1 cellular context compared by ENCODE assay signal in genomic region chr6:122471107-122472021, GRCh38.
TF ChIP-seq lines count a peak whose summit lies in the region.

SERINC1 (minus strand) TSS chr6:122471807; CDS start chr6:122471737, 70 bp downstream.

TF ChIP-seq in HepG2, 621 proteins besides CTCF, POLR2A, EP300 and RAD21 (continued from another document and continues in another):
- TF ChIP-seq PLRG1 (conservative IDR thresholded peaks at IDR 0.05) = no peak
- TF ChIP-seq ZNF746 (CRISPR knock-in tag; IDR thresholded peaks at IDR 0.05) = no peak; the same call in 1 of the 2 replicates
- peak; percentile 77 for TF ChIP-seq SRSF1 (optimal IDR thresholded peaks at IDR 0.05; ENCODE audit: low read depth, low read length)
- peak; percentile 84; the same call in 1 of the 2 replicates for TF ChIP-seq ZNF280B (CRISPR knock-in tag; IDR thresholded peaks at IDR 0.05; ENCODE audit: borderline replicate concordance)
- TF ChIP-seq SOX5 (CRISPR knock-in tag; IDR thresholded peaks at IDR 0.05; ENCODE audit: borderline replicate concordance) = 0 out of 2 replicates have a peak, but pooled peaks have one; percentile 45
- peak; percentile 22; the same call in 1 of the 2 replicates for TF ChIP-seq ZNF644 (CRISPR knock-in tag; IDR thresholded peaks at IDR 0.05; ENCODE audit: low read depth)
- TF ChIP-seq SIN3B (IDR thresholded peaks at IDR 0.05; ENCODE audit: low read length) = no peak
- peak; percentile 54; the same call in 1 of the 2 replicates for TF ChIP-seq TP53 (CRISPR knock-in tag; conservative IDR thresholded peaks at IDR 0.05)
- peak; percentile 21; the same call in 1 of the 2 replicates for TF ChIP-seq ZNF724P (CRISPR knock-in tag; IDR thresholded peaks at IDR 0.05; ENCODE audit: borderline replicate concordance)
- peak; percentile 54 for TF ChIP-seq GZF1 (CRISPR knock-in tag; IDR thresholded peaks at IDR 0.05)
- TF ChIP-seq, protein P1, sequence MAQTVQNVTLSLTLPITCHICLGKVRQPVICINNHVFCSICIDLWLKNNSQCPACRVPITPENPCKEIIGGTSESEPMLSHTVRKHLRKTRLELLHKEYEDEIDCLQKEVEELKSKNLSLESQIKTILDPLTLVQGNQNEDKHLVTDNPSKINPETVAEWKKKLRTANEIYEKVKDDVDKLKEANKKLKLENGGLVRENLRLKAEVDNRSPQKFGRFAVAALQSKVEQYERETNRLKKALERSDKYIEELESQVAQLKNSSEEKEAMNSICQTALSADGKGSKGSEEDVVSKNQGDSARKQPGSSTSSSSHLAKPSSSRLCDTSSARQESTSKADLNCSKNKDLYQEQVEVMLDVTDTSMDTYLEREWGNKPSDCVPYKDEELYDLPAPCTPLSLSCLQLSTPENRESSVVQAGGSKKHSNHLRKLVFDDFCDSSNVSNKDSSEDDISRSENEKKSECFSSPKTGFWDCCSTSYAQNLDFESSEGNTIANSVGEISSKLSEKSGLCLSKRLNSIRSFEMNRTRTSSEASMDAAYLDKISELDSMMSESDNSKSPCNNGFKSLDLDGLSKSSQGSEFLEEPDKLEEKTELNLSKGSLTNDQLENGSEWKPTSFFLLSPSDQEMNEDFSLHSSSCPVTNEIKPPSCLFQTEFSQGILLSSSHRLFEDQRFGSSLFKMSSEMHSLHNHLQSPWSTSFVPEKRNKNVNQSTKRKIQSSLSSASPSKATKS (CRISPR knock-in tag; IDR thresholded peaks at IDR 0.05) = peak; percentile 81; the same call in 1 of the 2 replicates
- TF ChIP-seq CREM (IDR thresholded peaks at IDR 0.05) = peak; percentile 95
- peak; percentile 20; the same call in 1 of the 2 replicates for TF ChIP-seq CREM (CRISPR knock-in tag; IDR thresholded peaks at IDR 0.05)
- peak; percentile 28; the same call in 1 of the 2 replicates for TF ChIP-seq MYC (CRISPR knock-in tag; IDR thresholded peaks at IDR 0.05; ENCODE audit: borderline replicate concordance)
- peak; percentile 93 for TF ChIP-seq ZNF138 (CRISPR knock-in tag; IDR thresholded peaks at IDR 0.05; ENCODE audit: low read depth)
- no peak for TF ChIP-seq ATRX (CRISPR knock-in tag; IDR thresholded peaks at IDR 0.05; ENCODE audit: borderline replicate concordance)
- TF ChIP-seq ZNF274 (CRISPR knock-in tag; IDR thresholded peaks at IDR 0.05) = peak; percentile 74
- no peak for TF ChIP-seq CHCHD3 (CRISPR knock-in tag; IDR thresholded peaks at IDR 0.05)
- TF ChIP-seq HDAC2 (CRISPR knock-in tag; IDR thresholded peaks at IDR 0.05) = 0 out of 2 replicates have a peak, but pooled peaks have one; percentile 51
- TF ChIP-seq GPN1 (CRISPR knock-in tag; IDR thresholded peaks at IDR 0.05; ENCODE audit: borderline replicate concordance) = no peak
- peak; percentile 93 for TF ChIP-seq KAT7 (CRISPR knock-in tag; IDR thresholded peaks at IDR 0.05; ENCODE audit: borderline replicate concordance)
- TF ChIP-seq NCOA5 (CRISPR knock-in tag; IDR thresholded peaks at IDR 0.05) = no peak
- no peak for TF ChIP-seq TAF15 (IDR thresholded peaks at IDR 0.05; ENCODE audit: low read depth, low read length, poor library complexity, severe bottlenecking)
- TF ChIP-seq TFE3 (CRISPR knock-in tag; IDR thresholded peaks at IDR 0.05) = 0 out of 2 replicates have a peak, but pooled peaks have one; percentile 32
- no peak for TF ChIP-seq HNRNPUL1 (IDR thresholded peaks at IDR 0.05; ENCODE audit: low read depth, low read length)
- no peak for TF ChIP-seq ZBTB44 (CRISPR knock-in tag; IDR thresholded peaks at IDR 0.05)
- TF ChIP-seq ADNP (CRISPR knock-in tag; IDR thresholded peaks at IDR 0.05) = no peak
- TF ChIP-seq NR2F2 (IDR thresholded peaks at IDR 0.05; ENCODE audit: borderline replicate concordance, low read depth) = peak; percentile 56; the same call in 1 of the 2 replicates
- TF ChIP-seq ASH2L (IDR thresholded peaks at IDR 0.05; ENCODE audit: insufficient read length, low read depth, low read length) = peak; percentile 95
- peak; percentile 97 for TF ChIP-seq YEATS2 (CRISPR knock-in tag; IDR thresholded peaks at IDR 0.05; ENCODE audit: borderline replicate concordance)
- TF ChIP-seq ZNF354B (CRISPR knock-in tag; IDR thresholded peaks at IDR 0.05) = peak; percentile 60; the same call in 1 of the 2 replicates
- 0 out of 2 replicates have a peak, but pooled peaks have one; percentile 50 for TF ChIP-seq SMAD9 (CRISPR knock-in tag; IDR thresholded peaks at IDR 0.05)
- no peak for TF ChIP-seq RAD51 (IDR thresholded peaks at IDR 0.05; ENCODE audit: borderline replicate concordance)
- TF ChIP-seq ELF1 (CRISPR knock-in tag; IDR thresholded peaks at IDR 0.05) = peak; percentile 88
- peak; percentile 2; the same call in 1 of the 2 replicates for TF ChIP-seq IRF9 (CRISPR knock-in tag; IDR thresholded peaks at IDR 0.05; ENCODE audit: borderline replicate concordance)
- TF ChIP-seq ZNF431 (CRISPR knock-in tag; IDR thresholded peaks at IDR 0.05; ENCODE audit: borderline replicate concordance, low read depth) = no peak; the same call in 1 of the 2 replicates
- peak; percentile 96 for TF ChIP-seq ZNF468 (CRISPR knock-in tag; IDR thresholded peaks at IDR 0.05)
- peak; percentile 4; the same call in 1 of the 2 replicates for TF ChIP-seq ZNF441 (CRISPR knock-in tag; IDR thresholded peaks at IDR 0.05; ENCODE audit: borderline replicate concordance)
- TF ChIP-seq ZNF768 (CRISPR knock-in tag; IDR thresholded peaks at IDR 0.05) = peak; percentile 28; the same call in 1 of the 2 replicates
- no peak for TF ChIP-seq CENPX (CRISPR knock-in tag; IDR thresholded peaks at IDR 0.05)
- TF ChIP-seq ZFP37 (CRISPR knock-in tag; IDR thresholded peaks at IDR 0.05; ENCODE audit: borderline replicate concordance) = no peak
- TF ChIP-seq, protein P2, sequence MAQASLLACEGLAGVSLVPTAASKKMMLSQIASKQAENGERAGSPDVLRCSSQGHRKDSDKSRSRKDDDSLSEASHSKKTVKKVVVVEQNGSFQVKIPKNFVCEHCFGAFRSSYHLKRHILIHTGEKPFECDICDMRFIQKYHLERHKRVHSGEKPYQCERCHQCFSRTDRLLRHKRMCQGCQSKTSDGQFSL (CRISPR knock-in tag; IDR thresholded peaks at IDR 0.05) = no peak; the same call in 1 of the 2 replicates
- peak; percentile 78; the same call in 1 of the 2 replicates for TF ChIP-seq MTA1 (CRISPR knock-in tag; IDR thresholded peaks at IDR 0.05; ENCODE audit: borderline replicate concordance)
- TF ChIP-seq, protein P3, sequence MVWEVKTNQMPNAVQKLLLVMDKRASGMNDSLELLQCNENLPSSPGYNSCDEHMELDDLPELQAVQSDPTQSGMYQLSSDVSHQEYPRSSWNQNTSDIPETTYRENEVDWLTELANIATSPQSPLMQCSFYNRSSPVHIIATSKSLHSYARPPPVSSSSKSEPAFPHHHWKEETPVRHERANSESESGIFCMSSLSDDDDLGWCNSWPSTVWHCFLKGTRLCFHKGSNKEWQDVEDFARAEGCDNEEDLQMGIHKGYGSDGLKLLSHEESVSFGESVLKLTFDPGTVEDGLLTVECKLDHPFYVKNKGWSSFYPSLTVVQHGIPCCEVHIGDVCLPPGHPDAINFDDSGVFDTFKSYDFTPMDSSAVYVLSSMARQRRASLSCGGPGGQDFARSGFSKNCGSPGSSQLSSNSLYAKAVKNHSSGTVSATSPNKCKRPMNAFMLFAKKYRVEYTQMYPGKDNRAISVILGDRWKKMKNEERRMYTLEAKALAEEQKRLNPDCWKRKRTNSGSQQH (CRISPR knock-in tag; IDR thresholded peaks at IDR 0.05; ENCODE audit: low read depth) = no peak; the same call in 1 of the 2 replicates
- peak; percentile 30; the same call in 1 of the 2 replicates for TF ChIP-seq RXRB (CRISPR knock-in tag; IDR thresholded peaks at IDR 0.05; ENCODE audit: borderline replicate concordance)
- TF ChIP-seq ZBTB3 (CRISPR knock-in tag; IDR thresholded peaks at IDR 0.05; ENCODE audit: borderline replicate concordance, low read depth) = no peak
- peak; percentile 94 for TF ChIP-seq ZSCAN31 (CRISPR knock-in tag; IDR thresholded peaks at IDR 0.05; ENCODE audit: low read depth)
- 0 out of 2 replicates have a peak, but pooled peaks have one; percentile 68 for TF ChIP-seq ZNF232 (CRISPR knock-in tag; IDR thresholded peaks at IDR 0.05; ENCODE audit: borderline replicate concordance)
- peak; percentile 87; the same call in 1 of the 2 replicates for TF ChIP-seq KLF13 (CRISPR knock-in tag; IDR thresholded peaks at IDR 0.05)
- TF ChIP-seq TOE1 (CRISPR knock-in tag; IDR thresholded peaks at IDR 0.05) = no peak
- no peak for TF ChIP-seq ZKSCAN1 (IDR thresholded peaks at IDR 0.05; ENCODE audit: low read length)
- TF ChIP-seq CCDC6 (CRISPR knock-in tag; IDR thresholded peaks at IDR 0.05) = peak; percentile 15; the same call in 1 of the 2 replicates
- TF ChIP-seq, protein P4, sequence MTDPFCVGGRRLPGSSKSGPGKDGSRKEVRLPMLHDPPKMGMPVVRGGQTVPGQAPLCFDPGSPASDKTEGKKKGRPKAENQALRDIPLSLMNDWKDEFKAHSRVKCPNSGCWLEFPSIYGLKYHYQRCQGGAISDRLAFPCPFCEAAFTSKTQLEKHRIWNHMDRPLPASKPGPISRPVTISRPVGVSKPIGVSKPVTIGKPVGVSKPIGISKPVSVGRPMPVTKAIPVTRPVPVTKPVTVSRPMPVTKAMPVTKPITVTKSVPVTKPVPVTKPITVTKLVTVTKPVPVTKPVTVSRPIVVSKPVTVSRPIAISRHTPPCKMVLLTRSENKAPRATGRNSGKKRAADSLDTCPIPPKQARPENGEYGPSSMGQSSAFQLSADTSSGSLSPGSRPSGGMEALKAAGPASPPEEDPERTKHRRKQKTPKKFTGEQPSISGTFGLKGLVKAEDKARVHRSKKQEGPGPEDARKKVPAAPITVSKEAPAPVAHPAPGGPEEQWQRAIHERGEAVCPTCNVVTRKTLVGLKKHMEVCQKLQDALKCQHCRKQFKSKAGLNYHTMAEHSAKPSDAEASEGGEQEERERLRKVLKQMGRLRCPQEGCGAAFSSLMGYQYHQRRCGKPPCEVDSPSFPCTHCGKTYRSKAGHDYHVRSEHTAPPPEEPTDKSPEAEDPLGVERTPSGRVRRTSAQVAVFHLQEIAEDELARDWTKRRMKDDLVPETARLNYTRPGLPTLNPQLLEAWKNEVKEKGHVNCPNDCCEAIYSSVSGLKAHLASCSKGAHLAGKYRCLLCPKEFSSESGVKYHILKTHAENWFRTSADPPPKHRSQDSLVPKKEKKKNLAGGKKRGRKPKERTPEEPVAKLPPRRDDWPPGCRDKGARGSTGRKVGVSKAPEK (CRISPR knock-in tag; IDR thresholded peaks at IDR 0.05; ENCODE audit: borderline replicate concordance) = 0 out of 2 replicates have a peak, but pooled peaks have one; percentile 15
- TF ChIP-seq, protein P5, sequence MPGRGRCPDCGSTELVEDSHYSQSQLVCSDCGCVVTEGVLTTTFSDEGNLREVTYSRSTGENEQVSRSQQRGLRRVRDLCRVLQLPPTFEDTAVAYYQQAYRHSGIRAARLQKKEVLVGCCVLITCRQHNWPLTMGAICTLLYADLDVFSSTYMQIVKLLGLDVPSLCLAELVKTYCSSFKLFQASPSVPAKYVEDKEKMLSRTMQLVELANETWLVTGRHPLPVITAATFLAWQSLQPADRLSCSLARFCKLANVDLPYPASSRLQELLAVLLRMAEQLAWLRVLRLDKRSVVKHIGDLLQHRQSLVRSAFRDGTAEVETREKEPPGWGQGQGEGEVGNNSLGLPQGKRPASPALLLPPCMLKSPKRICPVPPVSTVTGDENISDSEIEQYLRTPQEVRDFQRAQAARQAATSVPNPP (CRISPR knock-in tag; IDR thresholded peaks at IDR 0.05) = no peak
- TF ChIP-seq HOXA3 (CRISPR knock-in tag; IDR thresholded peaks at IDR 0.05) = peak; percentile 89; the same call in 1 of the 2 replicates
- no peak for TF ChIP-seq PCBP1 (IDR thresholded peaks at IDR 0.05; ENCODE audit: borderline replicate concordance, low read depth, low read length)
- no peak for TF ChIP-seq NR2F1 (CRISPR knock-in tag; IDR thresholded peaks at IDR 0.05)
- TF ChIP-seq KDM6A (CRISPR knock-in tag; IDR thresholded peaks at IDR 0.05; ENCODE audit: low read depth) = peak; percentile 12; the same call in 1 of the 2 replicates
